20 cellular contexts compared by ENCODE assay signal in the genomic region with DNA sequence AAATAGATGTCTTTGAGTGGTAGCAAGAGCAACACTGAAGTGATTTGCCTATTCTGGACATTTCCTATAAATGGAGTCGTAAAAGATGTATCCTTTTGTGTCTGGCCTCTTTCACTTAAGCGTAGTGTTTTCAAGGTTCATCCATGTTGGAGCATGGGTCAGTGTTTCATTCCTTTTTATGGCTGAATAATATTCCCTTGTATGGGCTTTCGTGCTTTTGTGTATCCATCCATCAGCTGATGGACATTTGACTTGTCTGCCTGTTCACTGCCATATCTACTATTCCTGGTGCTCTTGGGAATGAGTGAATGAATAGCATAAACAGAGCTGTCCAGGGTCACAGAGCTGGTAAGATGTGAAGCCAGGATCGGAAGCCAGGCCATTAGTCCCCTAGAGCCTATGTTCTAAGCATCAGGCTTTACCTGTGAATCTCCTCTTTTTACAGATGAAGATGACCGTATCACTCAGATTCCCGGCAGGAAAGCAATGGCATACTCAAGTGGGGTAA. TPM values are rescaled to one million over a fixed set of nuclear protein-coding genes. Genes with fewer than 3 reads are reported as not detected.
DNase-seq lines count a peak whose midpoint lies in the region; ATAC-seq, FAIRE-seq and TF ChIP-seq lines count a peak whose summit lies in the region.
"Had no signal": no experiment of that assay in that cellular context is flagged by ENCODE, and none has a peak within 500 bp of the region (broad histone marks: within the 10 kb centered on the region; RNA-seq: fewer than 3 reads in every experiment).

No MANE protein-coding gene starts in this region.

- H3K27ac Mint-ChIP-seq in CD14-positive monocyte: peak overlapping the region in 5 of 7 donors; percentile 2 to 96 (median 63)
- peak overlapping the region; percentile 5 for H3K27ac Mint-ChIP-seq in activated naive CD8-positive, alpha-beta T cell treated with anti-CD3 and anti-CD28 coated beads, Interleukin-2, amount 50 U/mL, for 24 hours
- H3K27ac Mint-ChIP-seq in natural killer cell treated with Interleukin-12 subunit alpha and Interleukin-12 subunit beta and Interleukin-15 and Interleukin-18, amount 100 ng/mL, for 72 hours: peak overlapping the region; percentile 95 to 96
- H3K27ac Mint-ChIP-seq in GM23338: no peak overlapping the region
- H3K27ac Mint-ChIP-seq: nephron progenitor cell had no signal

- H3K4me1 Mint-ChIP-seq in CD14-positive monocyte: peaks cover 81% of the 10 kb centered on the region
- peaks cover 76% of the 10 kb centered on the region for H3K4me1 Mint-ChIP-seq in activated naive CD8-positive, alpha-beta T cell treated with anti-CD3 and anti-CD28 coated beads, Interleukin-2, amount 50 U/mL, for 24 hours
- peaks cover 69 to 70% of the 10 kb centered on the region in 2 donors for H3K4me1 Mint-ChIP-seq in natural killer cell treated with Interleukin-12 subunit alpha and Interleukin-12 subunit beta and Interleukin-15 and Interleukin-18, amount 100 ng/mL, for 72 hours (ENCODE audit: low read depth in 2 of 2)
- H3K4me1 Mint-ChIP-seq in GM23338: peaks cover 11% of the 10 kb centered on the region

- POLR2A ChIA-PET in HEK293 (lab: Yijun Ruan, JAX): no interaction called here

- H3K79me2 ChIP-seq in GM23338 (replicated peaks; ENCODE audit: insufficient read depth): no peaks in the 10 kb centered on the region

- no peak overlapping the region for H3K4me2 ChIP-seq in GM23338

- H3K9me3 ChIP-seq in HEK293 (ENCODE audit: control insufficient read depth, insufficient read depth, low read depth, low read length) (no peaks in the 10 kb centered on the region), WERI-Rb-1 (ENCODE audit: severe bottlenecking) (no peaks in the 10 kb centered on the region)

- no peaks in the 10 kb centered on the region for H3K36me3 ChIP-seq in HEK293 (ENCODE audit: control insufficient read depth in 2 of 2, insufficient read depth in 1 of 2, low read length in 2 of 2)
- no peaks in the 10 kb centered on the region for H3K36me3 ChIP-seq in GM23338 (ENCODE audit: insufficient read depth)
- H3K36me3 ChIP-seq in WERI-Rb-1: no peaks in the 10 kb centered on the region

- CTCF ChIA-PET in HEK293 (lab: Yijun Ruan, JAX): no interaction called here

- H4K20me1 ChIP-seq in GM23338 (replicated peaks; ENCODE audit: insufficient read depth): no peaks in the 10 kb centered on the region

- H3K27me3 Mint-ChIP-seq in CD14-positive monocyte (ENCODE audit: low read depth in 3 of 3): peaks cover 0 to 3% (median 1%) of the 10 kb centered on the region in 3 donors
- no peaks in the 10 kb centered on the region for H3K27me3 Mint-ChIP-seq in activated naive CD8-positive, alpha-beta T cell treated with anti-CD3 and anti-CD28 coated beads, Interleukin-2, amount 50 U/mL, for 24 hours
- no peaks in the 10 kb centered on the region for H3K27me3 Mint-ChIP-seq in natural killer cell treated with Interleukin-12 subunit alpha and Interleukin-12 subunit beta and Interleukin-15 and Interleukin-18, amount 100 ng/mL, for 72 hours
- peaks cover 7% of the 10 kb centered on the region for H3K27me3 Mint-ChIP-seq in GM23338 (ENCODE audit: insufficient read depth, low read depth, poor library complexity)
- H3K27me3 Mint-ChIP-seq: activated naive CD4-positive, alpha-beta T cell treated with anti-CD3 and anti-CD28 coated beads, Interleukin-2, amount 50 U/mL, for 24 hours had no signal

- TF ChIP-seq CTCF in CD14-positive monocyte (IDR thresholded peaks at IDR 0.05) (no peak), HEK293 (tag by site-specific recombination; IDR thresholded peaks at IDR 0.05) (no peak), GM23338 (conservative IDR thresholded peaks at IDR 0.05; ENCODE audit: low read depth in 2 of 2) (no peak), WERI-Rb-1 (IDR thresholded peaks at IDR 0.05; ENCODE audit: low read depth, low read length) (no peak)

- DNase-seq in CD14-positive monocyte (ENCODE audit: low spot score) (no peak), GM23338 (ENCODE audit: low spot score) (no peak), WERI-Rb-1 (no peak), RCC 7860 (ENCODE audit: low spot score) (no peak)
- no peak for DNase-seq in activated naive CD8-positive, alpha-beta T cell treated with anti-CD3 and anti-CD28 coated beads, Interleukin-2, amount 50 U/mL, for 24 hours
- no peak for DNase-seq in natural killer cell treated with Interleukin-12 subunit alpha and Interleukin-12 subunit beta and Interleukin-15 and Interleukin-18, amount 100 ng/mL, for 72 hours (ENCODE audit: low spot score)
- DNase-seq: NCI-H1105 treated with DMSO at 0.1 percent for 48 hours; NCI-H2081 treated with DMSO at 0.1 percent for 48 hours; NCI-H510A; nephron progenitor cell; RPMI8226; stimulated activated CD4-positive, alpha-beta T cell treated with anti-CD3 and anti-CD28 coated beads, Interleukin-15, amount 100 ng/mL, for 24 hours had no signal

- intact Hi-C loops in CD14-positive monocyte (cut with micrococcal nuclease): loop anchor here in 1 of 2 donors (5.0 kb wide), 1 partner anchor 46 kb away; no protein-coding TSS in a partner anchor

- no peak overlapping the region for H2AFZ ChIP-seq in GM23338

- H3K4me1 ChIP-seq in HEK293 (ENCODE audit: control insufficient read depth, insufficient read depth, low read length): no peaks in the 10 kb centered on the region
- peaks cover 12% of the 10 kb centered on the region; the same call in 1 of the 2 replicates for H3K4me1 ChIP-seq in GM23338 (ENCODE audit: insufficient read depth)

- H3K36me3 Mint-ChIP-seq in CD14-positive monocyte (peaks cover 0 to 9% of the 10 kb centered on the region in 2 donors), GM23338 (ENCODE audit: low read depth) (no peaks in the 10 kb centered on the region)
- peaks cover 2% of the 10 kb centered on the region for H3K36me3 Mint-ChIP-seq in activated naive CD8-positive, alpha-beta T cell treated with anti-CD3 and anti-CD28 coated beads, Interleukin-2, amount 50 U/mL, for 24 hours (ENCODE audit: low read depth)
- peaks cover 13% of the 10 kb centered on the region for H3K36me3 Mint-ChIP-seq in natural killer cell treated with Interleukin-12 subunit alpha and Interleukin-12 subunit beta and Interleukin-15 and Interleukin-18, amount 100 ng/mL, for 72 hours
- H3K36me3 Mint-ChIP-seq: activated naive CD4-positive, alpha-beta T cell treated with anti-CD3 and anti-CD28 coated beads, Interleukin-2, amount 50 U/mL, for 24 hours; brain had no signal

- H3K4me3 ChIP-seq in HEK293 (ENCODE audit: low read depth, low read length) (no peak overlapping the region), GM23338 (no peak overlapping the region), WERI-Rb-1 (ENCODE audit: low read depth, low read length) (no peak overlapping the region)
- H3K4me3 ChIP-seq: coronary artery had no signal

- no peaks in the 10 kb centered on the region for H3K9me2 ChIP-seq in GM23338 (ENCODE audit: insufficient read depth)

- H3K9me3 Mint-ChIP-seq in CD14-positive monocyte: peaks cover 0 to 2% (median 0%) of the 10 kb centered on the region in 7 donors
- peaks cover 3% of the 10 kb centered on the region for H3K9me3 Mint-ChIP-seq in activated naive CD8-positive, alpha-beta T cell treated with anti-CD3 and anti-CD28 coated beads, Interleukin-2, amount 50 U/mL, for 24 hours
- H3K9me3 Mint-ChIP-seq in natural killer cell treated with Interleukin-12 subunit alpha and Interleukin-12 subunit beta and Interleukin-15 and Interleukin-18, amount 100 ng/mL, for 72 hours: peaks cover 3% of the 10 kb centered on the region
- 0 out of 3 replicates have a peak, but pooled peaks cover 3% of the 10 kb centered on the region for H3K9me3 Mint-ChIP-seq in GM23338
- H3K9me3 Mint-ChIP-seq: nephron progenitor cell had no signal

- H3K27me3 ChIP-seq in GM23338 (ENCODE audit: insufficient read depth) (no peaks in the 10 kb centered on the region), WERI-Rb-1 (ENCODE audit: insufficient read depth, low read depth, severe bottlenecking) (peaks cover 39% of the 10 kb centered on the region)

- 0 out of 2 replicates have a peak, but pooled peaks cover 5% of the 10 kb centered on the region for H3F3A ChIP-seq in GM23338 (replicated peaks; ENCODE audit: low read depth)

- H3K4me3 Mint-ChIP-seq in CD14-positive monocyte: no peak overlapping the region
- H3K4me3 Mint-ChIP-seq in activated naive CD8-positive, alpha-beta T cell treated with anti-CD3 and anti-CD28 coated beads, Interleukin-2, amount 50 U/mL, for 24 hours: no peak overlapping the region
- H3K4me3 Mint-ChIP-seq in natural killer cell treated with Interleukin-12 subunit alpha and Interleukin-12 subunit beta and Interleukin-15 and Interleukin-18, amount 100 ng/mL, for 72 hours: no peak overlapping the region
- no peak overlapping the region for H3K4me3 Mint-ChIP-seq in GM23338
- H3K4me3 Mint-ChIP-seq: activated naive CD4-positive, alpha-beta T cell treated with anti-CD3 and anti-CD28 coated beads, Interleukin-2, amount 50 U/mL, for 24 hours; brain; nephron progenitor cell had no signal

- no peak for ATAC-seq in activated naive CD8-positive, alpha-beta T cell treated with anti-CD3 and anti-CD28 coated beads, Interleukin-2, amount 50 U/mL, for 24 hours
- no peak for ATAC-seq in natural killer cell treated with Interleukin-12 subunit alpha and Interleukin-12 subunit beta and Interleukin-15 and Interleukin-18, amount 100 ng/mL, for 72 hours
- no peak for ATAC-seq in GM23338
- ATAC-seq: HCT116, left lobe of liver, sciatic nerve had no signal

- H3K27ac ChIP-seq in HEK293 (ENCODE audit: extremely low read depth, low read depth, low read length) (no peak overlapping the region), GM23338 (ENCODE audit: low read depth) (no peak overlapping the region), WERI-Rb-1 (no peak overlapping the region)
- H3K27ac ChIP-seq: coronary artery had no signal

- no peak for FAIRE-seq in RCC 7860 (lab: Jason Lieb, UNC)
- FAIRE-seq: GM18507 had no signal

TF ChIP-seq in HEK293, 187 proteins besides CTCF, POLR2A, EP300 and RAD21 (continues in another document):
- TF ChIP-seq ZNF555 (tag by site-specific recombination; conservative IDR thresholded peaks at IDR 0.05): no peak

TF ChIP-seq in GM23338, 12 proteins besides CTCF, POLR2A, EP300 and RAD21:
- no peak for TF ChIP-seq ZNF331 (CRISPR knock-in tag; IDR thresholded peaks at IDR 0.05; ENCODE audit: low read depth)
TF ChIP-seq in GM23338: peak in this region for 0.

RNA-seq across cellular contexts. Expression of gene P2RX7, which starts 1.8 kb away (rescaled TPM):
- polyA plus RNA-seq in CD14-positive monocyte (10 to 100 TPM; 12.3 to 20.5 TPM), GM23338 (2016; fragmentation: Nextera tagmentation; extraction: Ambion mirVana) (0.43 and 0.48 TPM in 2 replicates)
- 10 to 100 TPM; 20.2 to 46.6 TPM for total RNA-seq in natural killer cell treated with Interleukin-12 subunit alpha and Interleukin-12 subunit beta and Interleukin-15 and Interleukin-18, amount 100 ng/mL, for 72 hours
- total RNA-seq in GM23338 (2014; rRNA removed; shearing (Covaris generic)): 0.24 and 0.74 TPM in 2 replicates

Comparison
In these comparisons a context has a peak if more than half of its experiments do, and no peak if none do; other contexts are left out.
1. RNA of gene P2RX7, which starts 1.8 kb away (total RNA-seq): 20.2 to 46.6 TPM in natural killer cell treated with Interleukin-12 subunit alpha and Interleukin-12 subunit beta and Interleukin-15 and Interleukin-18, amount 100 ng/mL, for 72 hours; 0.24 to 0.74 TPM in GM23338; every median in the first group is over 10 times any median in the second.